In the genomic region with DNA sequence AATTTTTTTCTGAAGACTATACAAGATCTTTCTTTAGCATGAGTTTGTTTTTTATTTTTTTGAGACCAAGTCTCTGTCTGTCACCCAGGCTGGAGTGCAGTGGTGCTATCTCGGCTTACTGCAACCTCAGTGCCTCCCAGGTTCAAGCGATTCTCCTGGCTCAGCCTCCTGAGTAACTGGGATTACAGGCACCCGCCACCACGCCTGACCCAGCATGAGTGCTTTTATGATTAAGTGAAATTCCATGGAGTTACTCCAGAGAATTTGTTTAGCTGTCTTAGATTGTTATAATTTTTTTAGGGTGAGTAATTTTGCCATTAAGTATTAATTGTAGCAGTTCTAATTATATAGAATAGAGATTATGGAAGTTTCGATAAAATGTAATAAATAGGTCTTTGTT, we compare ENCODE assay signal across 23 cellular contexts.
"Had no signal": no experiment of that assay in that cellular context is flagged by ENCODE, and none has a peak within 500 bp of the region (broad histone marks: within the 10 kb centered on the region; RNA-seq: fewer than 3 reads in every experiment).

No MANE protein-coding gene starts in this region.

- H3K9me3 ChIP-seq: SJSA1 had no signal

- H3K9ac ChIP-seq: KMS-11 had no signal

- H3K4me3 ChIP-seq: K562, SJSA1, SK-N-MC had no signal

- H3K4me2 ChIP-seq: KMS-11 had no signal

- H3K27ac ChIP-seq: KMS-11, SK-N-MC had no signal

- ATAC-seq: HepG2, K562 had no signal

- FAIRE-seq: HepG2, K562 had no signal

- DNase-seq: Kasumi-1, MV-4-11, NCI-H1048, NCI-H1105, NCI-H1417, NCI-H1436 treated with DMSO at 0.1 percent for 48 hours, NCI-H1694, NCI-H187 treated with DMSO at 0.1 percent for 48 hours, NCI-H2029 treated with DMSO at 0.1 percent for 48 hours, NCI-H2171 treated with DMSO at 0.1 percent for 48 hours, NCI-H345, NCI-H446 treated with DMSO at 0.1 percent for 48 hours, NCI-H510A treated with DMSO at 0.1 percent for 48 hours, NCI-H526, NCI-H748 treated with DMSO at 0.1 percent for 48 hours, Right ventricle myocardium superior, RPMI8226, SIG-M5 had no signal

- H3K27me3 ChIP-seq: SJSA1 had no signal
